18 cellular contexts compared by ENCODE assay signal in the genomic region with DNA sequence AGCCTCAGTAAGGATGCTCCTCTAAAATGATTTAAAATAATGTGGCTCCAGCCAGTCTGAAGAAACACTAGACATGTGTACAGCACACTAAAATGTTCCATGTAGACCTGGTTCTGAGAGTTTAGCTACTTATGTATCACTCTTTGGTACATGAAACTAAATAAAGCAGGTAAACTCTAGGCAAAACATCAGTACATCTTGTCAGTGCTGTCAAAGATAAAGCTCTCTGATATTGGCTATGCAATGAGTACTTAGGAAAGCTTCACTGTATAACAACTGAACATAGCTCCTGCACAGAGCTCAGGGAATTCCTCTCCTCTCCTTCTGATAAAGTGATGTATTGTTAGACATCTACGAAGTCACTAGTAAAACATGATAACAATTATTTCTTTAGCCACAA. TPM values are rescaled to one million over a fixed set of nuclear protein-coding genes. Genes with fewer than 3 reads are reported as not detected.
DNase-seq lines count a peak whose midpoint lies in the region; TF ChIP-seq lines count a peak whose summit lies in the region.
"Had no signal": no experiment of that assay in that cellular context is flagged by ENCODE, and none has a peak within 500 bp of the region (broad histone marks: within the 10 kb centered on the region; RNA-seq: fewer than 3 reads in every experiment).

No MANE protein-coding gene starts in this region.

- peak overlapping the region; percentile 72 for H3K4me3 ChIP-seq in neural cell (ENCODE audit: low read length)
- H3K4me3 ChIP-seq: A549 had no signal

- no peaks in the 10 kb centered on the region for H3K9me2 ChIP-seq in neural cell (ENCODE audit: insufficient read depth, low read length)

- DNase-seq in NCI-H2227 treated with DMSO at 0.1 percent for 48 hours (lab: John Stamatoyannopoulos, UW) (peak; percentile 14), NCI-H2227 (lab: John Stamatoyannopoulos, UW; ENCODE audit: unreplicated experiment) (no peak), G401 (ENCODE audit: low spot score) (peak; percentile 65), OCI-M2 (lab: John Stamatoyannopoulos, UW; ENCODE audit: unreplicated experiment) (no peak), DMS53 (lab: John Stamatoyannopoulos, UW) (no peak), GM19238 (ENCODE audit: insufficient read length, low spot score) (no peak)
- DNase-seq: aorta; Kasumi-1; left lung; NCI-H1694 treated with DMSO at 0.1 percent for 48 hours; NCI-H526 treated with DMSO at 0.1 percent for 48 hours; right cardiac atrium; stimulated activated CD4-positive, alpha-beta T cell treated with anti-CD3 and anti-CD28 coated beads, Interleukin-2, amount 100 ng/mL, for 24 hours; stimulated activated CD8-positive, alpha-beta memory T cell treated with anti-CD3 and anti-CD28 coated beads, Interleukin-4, amount 100 ng/mL, for 48 hours; upper lobe of left lung had no signal

- no peaks in the 10 kb centered on the region for H3K9me3 Mint-ChIP-seq in activated naive CD8-positive, alpha-beta T cell (ENCODE audit: low read depth)

- H3F3A ChIP-seq in neural cell (ENCODE audit: insufficient read depth, low read length, poor library complexity, severe bottlenecking): no peaks in the 10 kb centered on the region

- H3K27me3 ChIP-seq in neural cell (ENCODE audit: insufficient read depth, low read depth, low read length): no peaks in the 10 kb centered on the region
- H3K27me3 ChIP-seq: left lung, upper lobe of left lung had no signal

- H3K27ac Mint-ChIP-seq in activated naive CD8-positive, alpha-beta T cell: peak overlapping the region; percentile 94

- peak overlapping the region; percentile 94 for H3K27ac ChIP-seq in neural cell (ENCODE audit: low read length)
- H3K27ac ChIP-seq: A549, left lung, upper lobe of left lung had no signal

- peaks cover 83% of the 10 kb centered on the region for H3K79me2 ChIP-seq in neural cell (replicated peaks; ENCODE audit: insufficient read depth, low read length)

- H3K27me3 Mint-ChIP-seq in activated naive CD8-positive, alpha-beta T cell: no peaks in the 10 kb centered on the region

- no peak overlapping the region for H2AFZ ChIP-seq in neural cell (ENCODE audit: low read depth, low read length)

- TF ChIP-seq CTCF in neural cell (IDR thresholded peaks at IDR 0.05; ENCODE audit: poor library complexity, severe bottlenecking): no peak

- H3K4me3 Mint-ChIP-seq in activated naive CD8-positive, alpha-beta T cell: peak overlapping the region; percentile 95

- TF ChIP-seq RAD21 in neural cell (conservative IDR thresholded peaks at IDR 0.05): no peak

- peaks cover 17% of the 10 kb centered on the region for H3K36me3 Mint-ChIP-seq in activated naive CD8-positive, alpha-beta T cell

- TF ChIP-seq EP300 in neural cell (conservative IDR thresholded peaks at IDR 0.05; ENCODE audit: poor library complexity, severe bottlenecking): no peak

- peaks cover 5% of the 10 kb centered on the region for H3K36me3 ChIP-seq in neural cell (ENCODE audit: insufficient read depth, low read length)
- H3K36me3 ChIP-seq: left lung, upper lobe of left lung had no signal

- H3K4me2 ChIP-seq in neural cell (ENCODE audit: low read length): peak overlapping the region; percentile 79
- H3K4me2 ChIP-seq: A549 had no signal

- peaks cover 59% of the 10 kb centered on the region for H3K4me1 Mint-ChIP-seq in activated naive CD8-positive, alpha-beta T cell (ENCODE audit: low read depth)

- no peaks in the 10 kb centered on the region for H4K20me1 ChIP-seq in neural cell (ENCODE audit: insufficient read depth)

- in situ Hi-C loops in G401 (cut with HindIII; ENCODE audit: low sequenced_read_pairs): no loop called here

- peak overlapping the region; percentile 84 for H3K9ac ChIP-seq in neural cell (ENCODE audit: low read length)

- no peaks in the 10 kb centered on the region for H3K9me3 ChIP-seq in neural cell (ENCODE audit: low read length)
- H3K9me3 ChIP-seq: A549, left lung, upper lobe of left lung had no signal

TF ChIP-seq in neural cell, 6 proteins besides CTCF, POLR2A, EP300 and RAD21:
- TF ChIP-seq, protein P1, sequence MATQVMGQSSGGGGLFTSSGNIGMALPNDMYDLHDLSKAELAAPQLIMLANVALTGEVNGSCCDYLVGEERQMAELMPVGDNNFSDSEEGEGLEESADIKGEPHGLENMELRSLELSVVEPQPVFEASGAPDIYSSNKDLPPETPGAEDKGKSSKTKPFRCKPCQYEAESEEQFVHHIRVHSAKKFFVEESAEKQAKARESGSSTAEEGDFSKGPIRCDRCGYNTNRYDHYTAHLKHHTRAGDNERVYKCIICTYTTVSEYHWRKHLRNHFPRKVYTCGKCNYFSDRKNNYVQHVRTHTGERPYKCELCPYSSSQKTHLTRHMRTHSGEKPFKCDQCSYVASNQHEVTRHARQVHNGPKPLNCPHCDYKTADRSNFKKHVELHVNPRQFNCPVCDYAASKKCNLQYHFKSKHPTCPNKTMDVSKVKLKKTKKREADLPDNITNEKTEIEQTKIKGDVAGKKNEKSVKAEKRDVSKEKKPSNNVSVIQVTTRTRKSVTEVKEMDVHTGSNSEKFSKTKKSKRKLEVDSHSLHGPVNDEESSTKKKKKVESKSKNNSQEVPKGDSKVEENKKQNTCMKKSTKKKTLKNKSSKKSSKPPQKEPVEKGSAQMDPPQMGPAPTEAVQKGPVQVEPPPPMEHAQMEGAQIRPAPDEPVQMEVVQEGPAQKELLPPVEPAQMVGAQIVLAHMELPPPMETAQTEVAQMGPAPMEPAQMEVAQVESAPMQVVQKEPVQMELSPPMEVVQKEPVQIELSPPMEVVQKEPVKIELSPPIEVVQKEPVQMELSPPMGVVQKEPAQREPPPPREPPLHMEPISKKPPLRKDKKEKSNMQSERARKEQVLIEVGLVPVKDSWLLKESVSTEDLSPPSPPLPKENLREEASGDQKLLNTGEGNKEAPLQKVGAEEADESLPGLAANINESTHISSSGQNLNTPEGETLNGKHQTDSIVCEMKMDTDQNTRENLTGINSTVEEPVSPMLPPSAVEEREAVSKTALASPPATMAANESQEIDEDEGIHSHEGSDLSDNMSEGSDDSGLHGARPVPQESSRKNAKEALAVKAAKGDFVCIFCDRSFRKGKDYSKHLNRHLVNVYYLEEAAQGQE (IDR thresholded peaks at IDR 0.05; ENCODE audit: borderline replicate concordance): peak; percentile 38
- TF ChIP-seq MXI1 (conservative IDR thresholded peaks at IDR 0.05; ENCODE audit: poor library complexity, severe bottlenecking) (no peak), POLR2AphosphoS5 (IDR thresholded peaks at IDR 0.05) (peak; percentile 29), SMC3 (conservative IDR thresholded peaks at IDR 0.05; ENCODE audit: poor library complexity) (peak; percentile 31)

RNA-seq across cellular contexts. Expression of a gene that starts 3.5 kb away (rescaled TPM):
- 4.4 and 5.8 TPM in 2 replicates for total RNA-seq in G401 (2014; rRNA removed; shearing (Covaris generic))
- polyA plus RNA-seq in neural cell: 119 and 138 TPM in 2 replicates
- 212 and 227 TPM in 2 replicates for polyA minus RNA-seq in neural cell

Comparison
In these comparisons a context has a peak if more than half of its experiments do, and no peak if none do; other contexts are left out.
1. DNase-seq: peak in NCI-H2227 treated with DMSO at 0.1 percent for 48 hours (single experiment) and G401 (single experiment); none in NCI-H2227 (single experiment), OCI-M2 (single experiment), DMS53 (single experiment) and GM19238 (single experiment).